ENCODE assay signal across 1 cellular context in genomic region chr3:51941798-51942602, GRCh38.
A peak's percentile ranks its signal among the peaks of the same experiment; 100 is the strongest.
TF ChIP-seq lines count a peak whose summit lies in the region.

Gene PARP3 (plus strand): TSS chr3:51942363. CDS start chr3:51943356, 993 bp downstream.
Gene RRP9 (minus strand): TSS chr3:51941904. CDS start chr3:51941867, 37 bp downstream.

TF ChIP-seq in GM12878, 131 proteins besides CTCF, POLR2A, EP300 and RAD21 (continued from another document and continues in another):
- TF ChIP-seq SKIL (IDR thresholded peaks at IDR 0.05; ENCODE audit: low read depth, poor library complexity, severe bottlenecking) (no peak), SIX5 (IDR thresholded peaks at IDR 0.05; ENCODE audit: low read depth, low read length, severe bottlenecking) (no peak), IRF5 (IDR thresholded peaks at IDR 0.05; ENCODE audit: borderline replicate concordance) (no peak), USF1 (IDR thresholded peaks at IDR 0.05; ENCODE audit: borderline replicate concordance, extremely low read length, insufficient read depth, low read depth, low read length) (peak; percentile 66), SREBF2 (IDR thresholded peaks at IDR 0.05; ENCODE audit: low read length) (no peak), FOS (IDR thresholded peaks at IDR 0.05; ENCODE audit: borderline replicate concordance, extremely low read depth, insufficient read length) (peak; percentile 64), GABPA (IDR thresholded peaks at IDR 0.05; ENCODE audit: low read depth) (no peak; the same call in 1 of the 2 replicates), PKNOX1 (IDR thresholded peaks at IDR 0.05) (peak; percentile 36; the same call in 1 of the 2 replicates), ZNF592 (IDR thresholded peaks at IDR 0.05) (peak; percentile 68; the same call in 1 of the 2 replicates), TCF3 (IDR thresholded peaks at IDR 0.05; ENCODE audit: borderline replicate concordance, insufficient read depth, low read depth, low read length) (0 out of 2 replicates have a peak, but pooled peaks have one; percentile 29), NFIC (IDR thresholded peaks at IDR 0.05; ENCODE audit: low read depth, low read length) (no peak), HDAC2 (IDR thresholded peaks at IDR 0.05) (no peak; the same call in 1 of the 2 replicates), YBX1 (IDR thresholded peaks at IDR 0.05) (no peak), CBX5 (IDR thresholded peaks at IDR 0.05; ENCODE audit: low read depth) (no peak), BCL3 (IDR thresholded peaks at IDR 0.05; ENCODE audit: borderline replicate concordance, insufficient read depth, low read depth, low read length, poor library complexity, severe bottlenecking) (no peak), CREB1 (IDR thresholded peaks at IDR 0.05; ENCODE audit: low read depth) (peak; percentile 45; the same call in 1 of the 2 replicates), RB1 (IDR thresholded peaks at IDR 0.05; ENCODE audit: borderline replicate concordance) (peak; percentile 80; the same call in 1 of the 2 replicates), ATF2 (IDR thresholded peaks at IDR 0.05; ENCODE audit: low read length) (no peak), ZBED1 (IDR thresholded peaks at IDR 0.05; ENCODE audit: borderline replicate concordance) (no peak), STAT1 (conservative IDR thresholded peaks at IDR 0.05) (no peak), CEBPZ (IDR thresholded peaks at IDR 0.05; ENCODE audit: low read depth, low read length) (no peak), LARP7 (IDR thresholded peaks at IDR 0.05) (peak; percentile 95), RAD51 (IDR thresholded peaks at IDR 0.05) (peak; percentile 79), POLR2AphosphoS5 (IDR thresholded peaks at IDR 0.05; ENCODE audit: low read length) (peak; percentile 70), MXI1 (IDR thresholded peaks at IDR 0.05; ENCODE audit: low read depth, low read length) (peak; percentile 99), ESRRA (IDR thresholded peaks at IDR 0.05; ENCODE audit: low read length) (no peak), MEF2B (IDR thresholded peaks at IDR 0.05; ENCODE audit: partially characterized antibody, poor library complexity, severe bottlenecking) (peak; percentile 39), CBX3 (IDR thresholded peaks at IDR 0.05; ENCODE audit: borderline replicate concordance, low read depth) (no peak), NR2F1 (conservative IDR thresholded peaks at IDR 0.05) (peak; percentile 83), SMAD1 (IDR thresholded peaks at IDR 0.05; ENCODE audit: low read depth, partially characterized antibody) (no peak), ZNF217 (IDR thresholded peaks at IDR 0.05) (peak; percentile 14; the same call in 1 of the 2 replicates), SMARCA5 (IDR thresholded peaks at IDR 0.05) (peak; percentile 90), TCF12 (IDR thresholded peaks at IDR 0.05; ENCODE audit: low read depth, low read length) (0 out of 2 replicates have a peak, but pooled peaks have one; percentile 10), CHD1 (IDR thresholded peaks at IDR 0.05; ENCODE audit: low read depth, low read length) (no peak), BMI1 (IDR thresholded peaks at IDR 0.05; ENCODE audit: borderline replicate concordance) (no peak), CREM (IDR thresholded peaks at IDR 0.05; ENCODE audit: low read depth) (peak; percentile 24; the same call in 1 of the 2 replicates), MTA3 (IDR thresholded peaks at IDR 0.05; ENCODE audit: borderline replicate concordance, low read length) (no peak), FOXK2 (IDR thresholded peaks at IDR 0.05) (peak; percentile 68), IKZF2 (IDR thresholded peaks at IDR 0.05) (no peak; a peak in 1 of 4 replicates), SRF (IDR thresholded peaks at IDR 0.05; ENCODE audit: low read depth in 2 of 2, low read length in 2 of 2) (no peak), STAT3 (IDR thresholded peaks at IDR 0.05; ENCODE audit: low read depth, low read length) (no peak), E2F8 (IDR thresholded peaks at IDR 0.05; ENCODE audit: low read depth, partially characterized antibody) (no peak), CBFB (IDR thresholded peaks at IDR 0.05; ENCODE audit: low read depth) (peak; percentile 47; the same call in 1 of the 2 replicates)
